In genomic region chr10:59894114-59894513, GRCh38 we compare ENCODE assay signal across 10 cellular contexts. TPM values are rescaled to one million over a fixed set of nuclear protein-coding genes. Genes with fewer than 3 reads are reported as not detected.
DNase-seq lines count a peak whose midpoint lies in the region; ATAC-seq and TF ChIP-seq lines count a peak whose summit lies in the region.
"Had no signal": no experiment of that assay in that cellular context is flagged by ENCODE, and none has a peak within 500 bp of the region (broad histone marks: within the 10 kb centered on the region; RNA-seq: fewer than 3 reads in every experiment).

No MANE protein-coding gene starts in this region.

- peaks cover 4% of the 10 kb centered on the region; the same call in 1 of the 2 replicates for H3K36me3 Mint-ChIP-seq in WTC11
- H3K36me3 Mint-ChIP-seq in T-helper 2 cell treated with Interferon-gamma antibody and Interleukin-4, amounts not matched to agents 5 μg/mL and 100 μg/mL, for 36 hours (ENCODE audit: low read depth), result peaks cover 7% of the 10 kb centered on the region

- peak overlapping the region; percentile 12 to 41 for H3K27ac ChIP-seq in prostate gland

- ATAC-seq in WTC11 (no peak; the same call in 1 of the 2 replicates), HG03469 (IDR thresholded peaks at IDR 0.05; ENCODE audit: unreplicated experiment) (no peak), GM18870 (IDR thresholded peaks at IDR 0.05; ENCODE audit: unreplicated experiment) (no peak)
- ATAC-seq: activated naive CD4-positive, alpha-beta T cell treated with anti-CD3 and anti-CD28 coated beads, Interleukin-2, amount 50 U/mL, for 72 hours; GM12878 had no signal

- peak overlapping the region; percentile 1; the same call in 1 of the 2 replicates for H3K27ac Mint-ChIP-seq in WTC11
- no peak overlapping the region for H3K27ac Mint-ChIP-seq in T-helper 2 cell treated with Interferon-gamma antibody and Interleukin-4, amounts not matched to agents 5 μg/mL and 100 μg/mL, for 36 hours

- no peak overlapping the region for H3K4me3 ChIP-seq in prostate gland
- H3K4me3 ChIP-seq: GM12878 had no signal

- CTCF ChIA-PET in WTC11 (lab: Charles Lee), result interaction anchor here (1.0 to 1.8 kb wide), 3 partner anchors 12 to 63 kb away, joined by 3 to 7 read pairs (median 3); partner anchors contain the start of gene CCDC6

- WGBS in prostate gland, result 35% methylated on average over 4 of the region's 4 CpGs

- TF ChIP-seq POLR2A in prostate gland (IDR thresholded peaks at IDR 0.05), result no peak

- no peak overlapping the region for H3K4me3 Mint-ChIP-seq in WTC11
- no peak overlapping the region for H3K4me3 Mint-ChIP-seq in T-helper 2 cell treated with Interferon-gamma antibody and Interleukin-4, amounts not matched to agents 5 μg/mL and 100 μg/mL, for 36 hours

- no peaks in the 10 kb centered on the region for H3K36me3 ChIP-seq in prostate gland

- H3K4me1 Mint-ChIP-seq in WTC11, result peaks cover 64% of the 10 kb centered on the region
- peaks cover 18% of the 10 kb centered on the region for H3K4me1 Mint-ChIP-seq in T-helper 2 cell treated with Interferon-gamma antibody and Interleukin-4, amounts not matched to agents 5 μg/mL and 100 μg/mL, for 36 hours (ENCODE audit: low read depth)

- POLR2A ChIA-PET in WTC11 (lab: Charles Lee), result interaction anchor here (0.7 kb wide), 1 partner anchor 12 kb away, joined by 3 read pairs; the partner anchor contains the start of gene CCDC6

- H3K9me3 ChIP-seq in prostate gland, result no peaks in the 10 kb centered on the region

- H3K27me3 ChIP-seq in prostate gland (replicated peaks; ENCODE audit: insufficient read depth), result no peaks in the 10 kb centered on the region

- no peak for TF ChIP-seq CTCF in WTC11 (IDR thresholded peaks at IDR 0.05)
- no peak for TF ChIP-seq CTCF in prostate gland (IDR thresholded peaks at IDR 0.05)

- intact Hi-C loops in prostate gland (cut with DNase I), result loop anchor here (10.0 kb wide), 1 partner anchor 179 kb away; no protein-coding TSS in a partner anchor

- H3K27me3 Mint-ChIP-seq in WTC11 (ENCODE audit: low read depth), result no peaks in the 10 kb centered on the region
- no peaks in the 10 kb centered on the region for H3K27me3 Mint-ChIP-seq in T-helper 2 cell treated with Interferon-gamma antibody and Interleukin-4, amounts not matched to agents 5 μg/mL and 100 μg/mL, for 36 hours (ENCODE audit: low read depth)

- no peaks in the 10 kb centered on the region for H3K9me3 Mint-ChIP-seq in WTC11
- no peaks in the 10 kb centered on the region for H3K9me3 Mint-ChIP-seq in T-helper 2 cell treated with Interferon-gamma antibody and Interleukin-4, amounts not matched to agents 5 μg/mL and 100 μg/mL, for 36 hours
- H3K9me3 Mint-ChIP-seq: activated naive CD4-positive, alpha-beta T cell treated with anti-CD3 and anti-CD28 coated beads, Interleukin-2, amount 50 U/mL, for 72 hours had no signal

- H3K4me1 ChIP-seq in prostate gland (replicated peaks), result peaks cover 12% of the 10 kb centered on the region

- peak; percentile 69 for DNase-seq in DMS 273 treated with DMSO at 0.1 percent for 48 hours (lab: John Stamatoyannopoulos, UW)
- DNase-seq in WTC11 (ENCODE audit: low spot score), result no peak
- peak; percentile 59 for DNase-seq in globus pallidus (ENCODE audit: low spot score)
- peak; percentile 82 for DNase-seq in prostate gland (ENCODE audit: low spot score)
- DNase-seq in T-helper 2 cell treated with Interferon-gamma antibody and Interleukin-4, amounts not matched to agents 5 μg/mL and 100 μg/mL, for 36 hours (ENCODE audit: low spot score), result no peak
- DNase-seq in NCI-H1048 (lab: John Stamatoyannopoulos, UW), result no peak

TF ChIP-seq in WTC11, 78 proteins besides CTCF, POLR2A, EP300 and RAD21:
- no peak for TF ChIP-seq ZNF423 (CRISPR knock-in tag; IDR thresholded peaks at IDR 0.05)
- TF ChIP-seq IRF2 (CRISPR knock-in tag; IDR thresholded peaks at IDR 0.05; ENCODE audit: borderline replicate concordance, low read depth), result no peak
- TF ChIP-seq ZNF121 (CRISPR knock-in tag; IDR thresholded peaks at IDR 0.05), result no peak
- TF ChIP-seq IRF1 (CRISPR knock-in tag; IDR thresholded peaks at IDR 0.05), result no peak

RNA-seq across cellular contexts. Expression of gene CCDC6, which starts 12.2 kb away (rescaled TPM):
- total RNA-seq in WTC11 (2021), result 48.4 to 55.2 TPM (median 49.8 TPM) in 3 replicates
- total RNA-seq in prostate gland, result 10 to 100 TPM; 48.1 to 65.0 TPM

Comparison
In these comparisons a context has a peak if more than half of its experiments do, and no peak if none do; other contexts are left out.
1. DNase-seq: peak in DMS 273 treated with DMSO at 0.1 percent for 48 hours (single experiment), globus pallidus (single experiment) and prostate gland (single experiment); none in WTC11 (single experiment), T-helper 2 cell treated with Interferon-gamma antibody and Interleukin-4, amounts not matched to agents 5 μg/mL and 100 μg/mL, for 36 hours (single experiment) and NCI-H1048 (single experiment).